In genomic region chr12:32605326-32606095, GRCh38 we compare ENCODE assay signal across 23 cellular contexts.
DNase-seq lines count a peak whose midpoint lies in the region; ATAC-seq and TF ChIP-seq lines count a peak whose summit lies in the region.
"Had no signal": no experiment of that assay in that cellular context is flagged by ENCODE, and none has a peak within 500 bp of the region (broad histone marks: within the 10 kb centered on the region; RNA-seq: fewer than 3 reads in every experiment).

No MANE protein-coding gene starts in this region.

- no peaks in the 10 kb centered on the region for H3K9me3 ChIP-seq in left lung
- no peaks in the 10 kb centered on the region for H3K9me3 ChIP-seq in thyroid gland
- H3K9me3 ChIP-seq in CD4-positive, alpha-beta T cell (ENCODE audit: control insufficient read depth, low read length) = no peaks in the 10 kb centered on the region
- H3K9me3 ChIP-seq: neutrophil, SJCRH30 had no signal

- H3K4me3 ChIP-seq in left lung (no peak overlapping the region), thyroid gland (replicated peaks in 1 of 3) (no peak overlapping the region)
- H3K4me3 ChIP-seq: SJCRH30 had no signal

- H3K27me3 ChIP-seq in left lung (no peaks in the 10 kb centered on the region), thyroid gland (no peaks in the 10 kb centered on the region)
- no peaks in the 10 kb centered on the region for H3K27me3 ChIP-seq in CD4-positive, alpha-beta T cell (ENCODE audit: control insufficient read depth, insufficient read depth, low read length)
- H3K27me3 ChIP-seq: neutrophil, SJCRH30 had no signal

- H3K36me3 ChIP-seq in left lung = peaks cover 0 to 61% of the 10 kb centered on the region in 2 donors
- H3K36me3 ChIP-seq in thyroid gland = peaks cover 11 to 12% of the 10 kb centered on the region in 2 donors

- H3K4me1 ChIP-seq in left lung (peaks cover 0 to 14% of the 10 kb centered on the region in 2 donors), thyroid gland (peaks cover 10 to 12% of the 10 kb centered on the region in 2 donors)
- H3K4me1 ChIP-seq: SJCRH30 had no signal

- no peak for TF ChIP-seq CTCF in WTC11 (IDR thresholded peaks at IDR 0.05)
- TF ChIP-seq CTCF in left lung (IDR thresholded peaks at IDR 0.05) = no peak
- peak in 1 of 6 experiments; percentile 9 for TF ChIP-seq CTCF in thyroid gland (IDR thresholded peaks at IDR 0.05)
- no peak for TF ChIP-seq CTCF in CD4-positive, alpha-beta T cell (IDR thresholded peaks at IDR 0.05)
- TF ChIP-seq CTCF in endothelial cell (IDR thresholded peaks at IDR 0.05; ENCODE audit: unreplicated experiment) = no peak

- no peaks in the 10 kb centered on the region for H3K9me3 Mint-ChIP-seq in activated T-cell treated with anti-CD3 and anti-CD28 coated beads, Interleukin-2, amount 50 U/mL, for 72 hours
- H3K9me3 Mint-ChIP-seq in WTC11 (no peaks in the 10 kb centered on the region), endothelial cell (ENCODE audit: unreplicated experiment) (no peaks in the 10 kb centered on the region)
- H3K9me3 Mint-ChIP-seq in CD4-positive, alpha-beta T cell = no peaks in the 10 kb centered on the region
- H3K9me3 Mint-ChIP-seq: dendritic cell treated with granulocyte-macrophage colony-stimulating factor and Interleukin-4, amounts not matched to agents 40 ng/mL and 50 ng/mL, for 4 days had no signal

- H3K27ac Mint-ChIP-seq in activated T-cell treated with anti-CD3 and anti-CD28 coated beads, Interleukin-2, amount 50 U/mL, for 72 hours = peak overlapping the region; percentile 40
- peak overlapping the region; percentile 63; the same call in 1 of the 2 replicates for H3K27ac Mint-ChIP-seq in WTC11
- no peak overlapping the region for H3K27ac Mint-ChIP-seq in CD4-positive, alpha-beta T cell
- H3K27ac Mint-ChIP-seq in endothelial cell (ENCODE audit: unreplicated experiment) = no peak overlapping the region
- H3K27ac Mint-ChIP-seq: activated CD4-positive, alpha-beta T cell treated with anti-CD3 and anti-CD28 coated beads for 36 hours had no signal

- intact Hi-C loops in left lung (cut with DNase I) = no loop called here
- intact Hi-C loops in thyroid gland (cut with DNase I) = no loop called here
- intact Hi-C loops in CD4-positive, alpha-beta T cell (cut with DNase I, micrococcal nuclease) = no loop called here

- peaks cover 8% of the 10 kb centered on the region for H3K27me3 Mint-ChIP-seq in activated T-cell treated with anti-CD3 and anti-CD28 coated beads, Interleukin-2, amount 50 U/mL, for 72 hours (ENCODE audit: low read depth)
- no peaks in the 10 kb centered on the region for H3K27me3 Mint-ChIP-seq in WTC11 (ENCODE audit: low read depth)
- no peaks in the 10 kb centered on the region for H3K27me3 Mint-ChIP-seq in CD4-positive, alpha-beta T cell
- no peaks in the 10 kb centered on the region for H3K27me3 Mint-ChIP-seq in endothelial cell (ENCODE audit: unreplicated experiment)
- H3K27me3 Mint-ChIP-seq: dendritic cell treated with granulocyte-macrophage colony-stimulating factor and Interleukin-4, amounts not matched to agents 40 ng/mL and 50 ng/mL, for 4 days had no signal

- no peak for DNase-seq in activated T-cell treated with anti-CD3 and anti-CD28 coated beads, Interleukin-2, amount 50 U/mL, for 72 hours
- DNase-seq in activated T-cell treated with anti-CD3 and anti-CD28 coated beads for 4 hours (no peak), WTC11 (ENCODE audit: low spot score) (no peak), left lung (no peak), thyroid gland (peak in 1 of 2 donors; percentile 19), NCI-H82 treated with DMSO at 0.1 percent for 48 hours (lab: John Stamatoyannopoulos, UW; ENCODE audit: unreplicated experiment) (no peak), endothelial cell (ENCODE audit: low spot score) (no peak)
- DNase-seq in CD4-positive, alpha-beta T cell = no peak
- DNase-seq: activated CD4-positive, alpha-beta T cell treated with anti-CD3 and anti-CD28 coated beads for 36 hours; activated effector memory CD4-positive, alpha-beta T cell treated with anti-CD3 and anti-CD28 coated beads, Interleukin-2, amount 50 U/mL, for 16 hours; CD4-positive, alpha-beta memory T cell; erythroblast; foreskin melanocyte; hypothalamus; kidney; NCI-H1092 treated with DMSO at 0.1 percent for 48 hours; NCI-H2081 treated with DMSO at 0.1 percent for 48 hours; NCI-H69; retina; SJCRH30; T-helper 9 cell had no signal

- H3K4me3 Mint-ChIP-seq in activated T-cell treated with anti-CD3 and anti-CD28 coated beads, Interleukin-2, amount 50 U/mL, for 72 hours = no peak overlapping the region
- H3K4me3 Mint-ChIP-seq in WTC11 (no peak overlapping the region), endothelial cell (ENCODE audit: unreplicated experiment) (no peak overlapping the region)
- H3K4me3 Mint-ChIP-seq in CD4-positive, alpha-beta T cell = no peak overlapping the region
- H3K4me3 Mint-ChIP-seq: activated CD4-positive, alpha-beta T cell treated with anti-CD3 and anti-CD28 coated beads for 36 hours; CD4-positive, alpha-beta memory T cell; dendritic cell treated with granulocyte-macrophage colony-stimulating factor and Interleukin-4, amounts not matched to agents 40 ng/mL and 50 ng/mL, for 4 days had no signal

- H3K4me1 Mint-ChIP-seq in activated T-cell treated with anti-CD3 and anti-CD28 coated beads, Interleukin-2, amount 50 U/mL, for 72 hours (ENCODE audit: low read depth) = peaks cover 22% of the 10 kb centered on the region
- peaks cover 19% of the 10 kb centered on the region for H3K4me1 Mint-ChIP-seq in WTC11
- no peaks in the 10 kb centered on the region for H3K4me1 Mint-ChIP-seq in CD4-positive, alpha-beta T cell (ENCODE audit: low read depth)
- H3K4me1 Mint-ChIP-seq in endothelial cell (ENCODE audit: unreplicated experiment) = peaks cover 6% of the 10 kb centered on the region
- H3K4me1 Mint-ChIP-seq: CD4-positive, alpha-beta memory T cell had no signal

- WGBS in thyroid gland, 2 donors = 96 to 97% methylated on average over 3 of the region's 3 CpGs

- CTCF ChIA-PET in WTC11 (lab: Charles Lee) = interaction anchor here (0.7 to 1.4 kb wide), 2 partner anchors 67 to 149 kb away, joined by 3 read pairs; no protein-coding TSS in a partner anchor
- CTCF ChIA-PET in CD4-positive, alpha-beta T cell (lab: Charles Lee) = no interaction called here

- POLR2A ChIA-PET in WTC11 (lab: Charles Lee) = interaction anchor here (0.6 kb wide), 1 partner anchor 129 kb away, joined by 3 read pairs; no protein-coding TSS in a partner anchor
- POLR2A ChIA-PET in CD4-positive, alpha-beta T cell (lab: Charles Lee) = no interaction called here

- H3K27ac ChIP-seq in left lung = no peak overlapping the region
- peak overlapping the region; percentile 62 to 77 (median 73) for H3K27ac ChIP-seq in thyroid gland
- H3K27ac ChIP-seq in CD4-positive, alpha-beta T cell (ENCODE audit: low read depth, low read length) = no peak overlapping the region
- H3K27ac ChIP-seq: neutrophil, SJCRH30 had no signal

- ATAC-seq in activated T-cell treated with anti-CD3 and anti-CD28 coated beads, Interleukin-2, amount 50 U/mL, for 72 hours (replicated peaks in 1 of 2) = no peak
- ATAC-seq in WTC11 (no peak), left lung (peak; percentile 77)
- ATAC-seq in CD4-positive, alpha-beta T cell (ENCODE audit: poor library complexity) = no peak
- ATAC-seq: activated CD4-positive, alpha-beta T cell treated with anti-CD3 and anti-CD28 coated beads for 36 hours had no signal

- no peaks in the 10 kb centered on the region for H3K36me3 Mint-ChIP-seq in activated T-cell treated with anti-CD3 and anti-CD28 coated beads, Interleukin-2, amount 50 U/mL, for 72 hours (ENCODE audit: insufficient read depth in 2 of 2)
- H3K36me3 Mint-ChIP-seq in WTC11 (peaks cover 32% of the 10 kb centered on the region), endothelial cell (ENCODE audit: low read depth, unreplicated experiment) (peaks cover 3% of the 10 kb centered on the region)
- H3K36me3 Mint-ChIP-seq in CD4-positive, alpha-beta T cell (ENCODE audit: low read depth) = no peaks in the 10 kb centered on the region
- H3K36me3 Mint-ChIP-seq: CD4-positive, alpha-beta memory T cell had no signal

- TF ChIP-seq POLR2A in thyroid gland (IDR thresholded peaks at IDR 0.05) = no peak

TF ChIP-seq in WTC11, 78 proteins besides CTCF, POLR2A, EP300 and RAD21:
- TF ChIP-seq GABPB1 (CRISPR knock-in tag; IDR thresholded peaks at IDR 0.05) (no peak), TCF7 (CRISPR knock-in tag; IDR thresholded peaks at IDR 0.05; ENCODE audit: low read depth) (no peak)
- TF ChIP-seq, protein P1, sequence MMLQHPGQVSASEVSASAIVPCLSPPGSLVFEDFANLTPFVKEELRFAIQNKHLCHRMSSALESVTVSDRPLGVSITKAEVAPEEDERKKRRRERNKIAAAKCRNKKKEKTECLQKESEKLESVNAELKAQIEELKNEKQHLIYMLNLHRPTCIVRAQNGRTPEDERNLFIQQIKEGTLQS (CRISPR knock-in tag; conservative IDR thresholded peaks at IDR 0.05) = no peak

Comparison
In these comparisons a context has a peak if more than half of its experiments do, and no peak if none do; other contexts are left out.
1. H3K27ac Mint-ChIP-seq: peak in activated T-cell treated with anti-CD3 and anti-CD28 coated beads, Interleukin-2, amount 50 U/mL, for 72 hours (single experiment) and WTC11 (single experiment); none in CD4-positive, alpha-beta T cell (single experiment) and endothelial cell (single experiment).
2. H3K27ac ChIP-seq: peak in thyroid gland (3 of 3); none in left lung (0 of 2) and CD4-positive, alpha-beta T cell (single experiment).